ENCODE assay signal across 15 cellular contexts in the genomic region with DNA sequence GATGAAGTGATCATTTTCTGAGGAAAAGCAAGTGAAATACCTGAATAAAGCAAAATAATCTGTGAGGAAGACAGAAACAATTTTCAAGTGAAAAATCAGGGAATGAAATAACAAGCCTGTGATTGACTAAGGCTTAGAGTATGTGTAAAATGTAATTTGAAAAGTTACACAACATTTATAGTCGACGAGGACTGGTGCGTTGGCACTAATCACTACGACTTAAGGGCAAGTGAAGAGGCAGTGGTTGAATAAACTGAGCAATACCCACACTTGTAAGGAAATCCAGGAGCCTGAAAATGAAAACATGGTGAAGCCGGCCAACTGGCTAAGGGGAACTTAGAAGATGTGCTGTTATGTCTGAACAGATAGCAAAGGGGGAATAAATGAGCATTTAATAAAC. TPM values are rescaled to one million over a fixed set of nuclear protein-coding genes. Genes with fewer than 3 reads are reported as not detected.
DNase-seq lines count a peak whose midpoint lies in the region; ATAC-seq and TF ChIP-seq lines count a peak whose summit lies in the region.
"Had no signal": no experiment of that assay in that cellular context is flagged by ENCODE, and none has a peak within 500 bp of the region (broad histone marks: within the 10 kb centered on the region; RNA-seq: fewer than 3 reads in every experiment).

No MANE protein-coding gene starts in this region.

- H3K36me3 ChIP-seq in mesenchymal stem cell (ENCODE audit: control insufficient read depth in 1 of 2, insufficient read depth in 2 of 2, low read depth in 1 of 2, low read length in 2 of 2), result no peaks in the 10 kb centered on the region
- no peaks in the 10 kb centered on the region for H3K36me3 ChIP-seq in effector memory CD4-positive, alpha-beta T cell (ENCODE audit: control insufficient read depth, insufficient read depth, low read length)

- DNase-seq in AG20443 (ENCODE audit: low spot score) (peak; percentile 66), LHCN-M2 (ENCODE audit: low read depth) (peak; percentile 78), cardiac fibroblast (ENCODE audit: low read depth in 2 of 2) (peak; percentile 86 to 93), mesenchymal stem cell (no peak), GM13976 (ENCODE audit: low spot score) (no peak)
- no peak for DNase-seq in effector memory CD4-positive, alpha-beta T cell
- DNase-seq: activated CD4-positive, alpha-beta T cell treated with anti-CD3 and anti-CD28 coated beads, Interleukin-2, amount 50 U/mL, for 48 hours; activated gamma-delta T cell treated with Interleukin-2 at 50 U/mL for 16 hours; CD4-positive, alpha-beta memory T cell; right cardiac atrium; substantia nigra; T-helper 17 cell had no signal

- H2AFZ ChIP-seq in mesenchymal stem cell (ENCODE audit: low read depth, low read length), result no peak overlapping the region

- H4K8ac ChIP-seq in mesenchymal stem cell (ENCODE audit: low read length), result no peak overlapping the region

- no peak overlapping the region for H3K4me3 ChIP-seq in cardiac fibroblast (replicated peaks in 1 of 2; ENCODE audit: low read depth in 2 of 2, low read length in 2 of 2)
- peak overlapping the region in 1 of 2 experiments; percentile 6 for H3K4me3 ChIP-seq in mesenchymal stem cell (ENCODE audit: insufficient read depth in 1 of 2, low read depth in 1 of 2, low read length in 2 of 2)
- no peak overlapping the region for H3K4me3 ChIP-seq in effector memory CD4-positive, alpha-beta T cell (ENCODE audit: insufficient read depth, low read depth, low read length, poor library complexity, severe bottlenecking)

- H3K9me3 ChIP-seq in mesenchymal stem cell (ENCODE audit: control insufficient read depth, low read length), result no peaks in the 10 kb centered on the region
- H3K9me3 ChIP-seq in effector memory CD4-positive, alpha-beta T cell (ENCODE audit: control insufficient read depth, low read length), result no peaks in the 10 kb centered on the region

- H3K18ac ChIP-seq in mesenchymal stem cell (ENCODE audit: low read depth in 1 of 2, low read length in 2 of 2), result no peak overlapping the region

- H3K4me1 ChIP-seq in mesenchymal stem cell (ENCODE audit: control insufficient read depth, insufficient read depth, low read depth, low read length), result peaks cover 2% of the 10 kb centered on the region
- no peaks in the 10 kb centered on the region for H3K4me1 ChIP-seq in effector memory CD4-positive, alpha-beta T cell (ENCODE audit: control insufficient read depth, insufficient read depth, low read length, poor library complexity, severe bottlenecking)

- ATAC-seq in GM21367 (IDR thresholded peaks at IDR 0.05; ENCODE audit: unreplicated experiment), result no peak
- ATAC-seq in HG03442 (IDR thresholded peaks at IDR 0.05; ENCODE audit: unreplicated experiment), result no peak
- ATAC-seq: esophagus mucosa, right cardiac atrium, T-helper 17 cell had no signal

- no peak for TF ChIP-seq CTCF in cardiac fibroblast (IDR thresholded peaks at IDR 0.05; ENCODE audit: low read depth, low read length)
- no peak for TF ChIP-seq CTCF in GM13976 (IDR thresholded peaks at IDR 0.05; ENCODE audit: borderline replicate concordance, control extremely low read depth, extremely low read depth, insufficient read depth, missing control alignments)

- H3K23ac ChIP-seq in mesenchymal stem cell (ENCODE audit: low read length in 2 of 2), result no peak overlapping the region

- no peaks in the 10 kb centered on the region for H3K79me1 ChIP-seq in mesenchymal stem cell (replicated peaks; ENCODE audit: low read length, poor library complexity, severe bottlenecking)

- H3K27ac ChIP-seq in mesenchymal stem cell (ENCODE audit: low read length, poor library complexity, severe bottlenecking), result peak overlapping the region; percentile 12
- no peak overlapping the region for H3K27ac ChIP-seq in effector memory CD4-positive, alpha-beta T cell (ENCODE audit: insufficient read depth, low read length, poor library complexity, severe bottlenecking)

- no peak overlapping the region for H3K4ac ChIP-seq in mesenchymal stem cell (ENCODE audit: low read depth in 1 of 2, low read length in 2 of 2)

- peak overlapping the region; percentile 56 for H3K9ac ChIP-seq in mesenchymal stem cell (ENCODE audit: low read length)

- no peak overlapping the region for H2BK15ac ChIP-seq in mesenchymal stem cell (ENCODE audit: low read depth, poor library complexity, severe bottlenecking)

- 59% methylated on average over 5 of the region's 5 CpGs for WGBS in mesenchymal stem cell

- H3K27me3 ChIP-seq in mesenchymal stem cell (ENCODE audit: control insufficient read depth in 1 of 2, insufficient read depth in 1 of 2, low read length in 2 of 2), result no peaks in the 10 kb centered on the region
- peaks cover 3% of the 10 kb centered on the region for H3K27me3 ChIP-seq in effector memory CD4-positive, alpha-beta T cell (replicated peaks; ENCODE audit: control insufficient read depth, insufficient read depth, low read length, poor library complexity, severe bottlenecking)

- H3K14ac ChIP-seq in mesenchymal stem cell (ENCODE audit: low read length in 2 of 2), result no peak overlapping the region

- H2BK12ac ChIP-seq in mesenchymal stem cell (ENCODE audit: low read length in 2 of 2), result no peak overlapping the region

- H2AK5ac ChIP-seq in mesenchymal stem cell (ENCODE audit: low read length, severe bottlenecking), result peak overlapping the region; percentile 45

- no peak overlapping the region for H4K91ac ChIP-seq in mesenchymal stem cell (ENCODE audit: low read length)

- no peak overlapping the region for H2BK5ac ChIP-seq in mesenchymal stem cell (ENCODE audit: low read depth, low read length, poor library complexity, severe bottlenecking)

- H2BK120ac ChIP-seq in mesenchymal stem cell (ENCODE audit: low read depth, low read length), result no peak overlapping the region

- no peak overlapping the region for H3K4me2 ChIP-seq in mesenchymal stem cell (ENCODE audit: low read length, poor library complexity, severe bottlenecking)

- in situ Hi-C loops in GM13976 (cut with MboI; ENCODE audit: low sequenced_read_pairs, unreplicated experiment), result no loop called here

RNA-seq across cellular contexts. Expression of a gene that starts 13.3 kb away (rescaled TPM):
- total RNA-seq in LHCN-M2 (2014; rRNA removed), result 25.1 and 33.5 TPM in 2 replicates
- polyA plus RNA-seq in LHCN-M2 (2012), result 34.5 TPM
- 13.9 TPM for polyA plus RNA-seq in mesenchymal stem cell (2013, experiment 1 of 2)
- polyA plus RNA-seq in mesenchymal stem cell (2013, experiment 2 of 2), result 14.3 TPM

RNA-seq across cellular contexts. Expression of a gene that starts 14.1 kb away (rescaled TPM):
- total RNA-seq in LHCN-M2 (2014; rRNA removed), result 9.9 and 11.7 TPM in 2 replicates
- 9.5 TPM for polyA plus RNA-seq in LHCN-M2 (2012)
- 11.7 TPM for polyA plus RNA-seq in mesenchymal stem cell (2013, experiment 1 of 2)
- polyA plus RNA-seq in mesenchymal stem cell (2013, experiment 2 of 2), result 11.7 TPM
- polyA plus RNA-seq: CD4-positive, alpha-beta memory T cell had no signal

RNA-seq across cellular contexts. Expression of a gene that starts 38.1 kb away (rescaled TPM):
- total RNA-seq in LHCN-M2 (2014; rRNA removed), result 40.9 and 43.2 TPM in 2 replicates
- polyA plus RNA-seq in LHCN-M2 (2012), result 41.4 TPM
- 21.6 TPM for polyA plus RNA-seq in mesenchymal stem cell (2013, experiment 1 of 2)
- polyA plus RNA-seq in mesenchymal stem cell (2013, experiment 2 of 2), result 20.7 TPM

RNA-seq across cellular contexts. Expression of a gene that starts 38.4 kb away (rescaled TPM):
- total RNA-seq in LHCN-M2 (2014; rRNA removed), result 140 TPM in 2 replicates
- polyA plus RNA-seq in LHCN-M2 (2012), result 84.0 TPM
- 81.1 TPM for polyA plus RNA-seq in mesenchymal stem cell (2013, experiment 1 of 2)
- 81.5 TPM for polyA plus RNA-seq in mesenchymal stem cell (2013, experiment 2 of 2)

RNA-seq across cellular contexts. Expression of a gene that starts 41.8 kb away (rescaled TPM):
- not detected in 2 replicates for total RNA-seq in LHCN-M2 (2014; rRNA removed)
- not detected for polyA plus RNA-seq in LHCN-M2 (2012)
- not detected for polyA plus RNA-seq in mesenchymal stem cell (2013, experiment 1 of 2)
- 0.03 TPM for polyA plus RNA-seq in mesenchymal stem cell (2013, experiment 2 of 2)
- total RNA-seq: right cardiac atrium had no signal
- polyA plus RNA-seq: CD4-positive, alpha-beta memory T cell; right cardiac atrium had no signal

Comparison
In these comparisons a context has a peak if more than half of its experiments do, and no peak if none do; other contexts are left out.
1. DNase-seq: peak in AG20443 (single experiment), LHCN-M2 (single experiment) and cardiac fibroblast (2 of 2); none in mesenchymal stem cell (single experiment), effector memory CD4-positive, alpha-beta T cell (0 of 3) and GM13976 (single experiment).